Comparison of ENCODE assay signal across 15 cellular contexts in the genomic region with DNA sequence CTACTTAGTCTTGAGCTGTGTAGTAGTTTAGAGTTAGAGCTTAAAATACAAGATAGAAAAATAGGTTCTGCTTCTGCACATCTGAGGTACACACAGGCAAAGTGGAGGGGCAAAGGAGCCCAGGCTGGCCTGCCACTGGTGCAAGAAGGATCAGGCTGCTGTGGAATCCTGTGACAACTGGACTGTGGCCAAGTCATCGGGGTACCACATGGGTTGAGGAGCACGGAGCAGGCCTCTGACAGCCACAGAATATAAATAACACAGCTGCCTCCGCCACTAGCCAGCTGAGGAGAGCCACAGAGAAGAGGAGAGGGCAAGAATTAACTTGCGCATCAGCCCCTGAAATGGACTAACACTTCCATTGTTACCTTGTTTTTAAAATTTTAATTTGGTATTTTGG.
A peak's percentile ranks its signal among the peaks of the same experiment; 100 is the strongest.
DNase-seq lines count a peak whose midpoint lies in the region; ATAC-seq and TF ChIP-seq lines count a peak whose summit lies in the region.
"Had no signal": no experiment of that assay in that cellular context is flagged by ENCODE, and none has a peak within 500 bp of the region (broad histone marks: within the 10 kb centered on the region; RNA-seq: fewer than 3 reads in every experiment).

No MANE protein-coding gene starts in this region.

- DNase-seq in globus pallidus (ENCODE audit: low spot score) (peak; percentile 71), nephron progenitor cell (no peak), COR-L47 (lab: John Stamatoyannopoulos, UW) (no peak), testis (no peak), lower leg skin (ENCODE audit: low spot score in 2 of 2) (no peak), ovary (no peak)
- DNase-seq: activated CD4-positive, alpha-beta T cell treated with anti-CD3 and anti-CD28 coated beads, Interleukin-2, amount 50 U/mL, for 48 hours; activated T-cell treated with anti-CD3 and anti-CD28 coated beads, Interleukin-2, amount 50 U/mL, for 72 hours; cerebellar nuclear complex; DMS53; retina; stimulated activated CD4-positive, alpha-beta T cell treated with anti-CD3 and anti-CD28 coated beads, Interleukin-2, amount 100 ng/mL, for 48 hours; upper lobe of left lung had no signal

- no peak overlapping the region for H3K4me3 Mint-ChIP-seq in nephron progenitor cell
- H3K4me3 Mint-ChIP-seq: activated T-cell treated with anti-CD3 and anti-CD28 coated beads, Interleukin-2, amount 50 U/mL, for 72 hours had no signal

- TF ChIP-seq EP300 in ovary (IDR thresholded peaks at IDR 0.05) = no peak

- peak overlapping the region in 7 of 11 experiments; percentile 11 to 74 (median 56); a peak in 11 of 22 replicates for H3K4me2 ChIP-seq in BLaER1 treated with 17β-estradiol and CSF1 and Interleukin-3, amounts not matched to agents 10 nM and 100 nM

- H3K9ac ChIP-seq in BLaER1 treated with 17β-estradiol and CSF1 and Interleukin-3, amounts not matched to agents 10 nM and 100 nM = 0 out of 22 replicates have a peak overlapping the region, but pooled peaks of 1 of the 11 experiments have one; percentile 10

- 73 to 82% methylated on average over 4 of the region's 4 CpGs for WGBS in testis, 2 donors
- WGBS in lower leg skin, 2 donors = 44 to 61% methylated on average over 4 of the region's 4 CpGs
- WGBS in ovary, 3 donors = 61 to 73% (median 64%) methylated on average over 4 of the region's 4 CpGs

- no peak for TF ChIP-seq CTCF in nephron progenitor cell (IDR thresholded peaks at IDR 0.05)
- TF ChIP-seq CTCF in testis (IDR thresholded peaks at IDR 0.05) = no peak
- TF ChIP-seq CTCF in lower leg skin (IDR thresholded peaks at IDR 0.05) = no peak
- TF ChIP-seq CTCF in ovary (IDR thresholded peaks at IDR 0.05) = no peak

- H3K27me3 ChIP-seq in BLaER1 treated with 17β-estradiol and CSF1 and Interleukin-3, amounts not matched to agents 10 nM and 100 nM = no peaks in the 10 kb centered on the region
- H3K27me3 ChIP-seq in testis (no peaks in the 10 kb centered on the region), ovary (no peaks in the 10 kb centered on the region)
- H3K27me3 ChIP-seq: upper lobe of left lung had no signal

- no peaks in the 10 kb centered on the region for H3K36me3 ChIP-seq in BLaER1 treated with 17β-estradiol and CSF1 and Interleukin-3, amounts not matched to agents 10 nM and 100 nM
- no peaks in the 10 kb centered on the region for H3K36me3 ChIP-seq in testis (ENCODE audit: low read depth, missing control alignments)
- H3K36me3 ChIP-seq in ovary = no peaks in the 10 kb centered on the region
- H3K36me3 ChIP-seq: upper lobe of left lung had no signal

- no peaks in the 10 kb centered on the region for H3K36me3 Mint-ChIP-seq in nephron progenitor cell (ENCODE audit: low read depth)

- intact Hi-C loops in testis (cut with DNase I; ENCODE audit: low total_unique reads) = no loop called here
- intact Hi-C loops in lower leg skin (cut with DNase I; ENCODE audit: low total_unique reads) = no loop called here
- intact Hi-C loops in ovary (cut with DNase I) = no loop called here

- no peaks in the 10 kb centered on the region for H3K27me3 Mint-ChIP-seq in nephron progenitor cell (ENCODE audit: low read depth, poor library complexity)

- no peak overlapping the region for H3K4me3 ChIP-seq in BLaER1 treated with 17β-estradiol and CSF1 and Interleukin-3, amounts not matched to agents 10 nM and 100 nM
- H3K4me3 ChIP-seq in testis (no peak overlapping the region), lower leg skin (ENCODE audit: low read depth, poor library complexity, severe bottlenecking) (no peak overlapping the region), ovary (no peak overlapping the region)
- H3K4me3 ChIP-seq: upper lobe of left lung had no signal

- H4K20me1 ChIP-seq in BLaER1 treated with 17β-estradiol and CSF1 and Interleukin-3, amounts not matched to agents 10 nM and 100 nM = no peaks in the 10 kb centered on the region

- H3K4me1 Mint-ChIP-seq in nephron progenitor cell = peaks cover 18% of the 10 kb centered on the region

- no peaks in the 10 kb centered on the region for H3K9me3 Mint-ChIP-seq in nephron progenitor cell
- H3K9me3 Mint-ChIP-seq: activated T-cell treated with anti-CD3 and anti-CD28 coated beads, Interleukin-2, amount 50 U/mL, for 72 hours had no signal

- no peak for TF ChIP-seq POLR2A in testis (IDR thresholded peaks at IDR 0.05)
- no peak for TF ChIP-seq POLR2A in lower leg skin (IDR thresholded peaks at IDR 0.05)
- TF ChIP-seq POLR2A in ovary (IDR thresholded peaks at IDR 0.05) = no peak

- H3K4me1 ChIP-seq in BLaER1 treated with 17β-estradiol and CSF1 and Interleukin-3, amounts not matched to agents 10 nM and 100 nM = peaks cover 0 to 87% (median 24%) of the 10 kb centered on the region in 10 experiments; a peak in 14 of 20 replicates
- H3K4me1 ChIP-seq in testis = no peaks in the 10 kb centered on the region
- H3K4me1 ChIP-seq in ovary (ENCODE audit: insufficient read depth) = no peaks in the 10 kb centered on the region

- peak; percentile 44 for ATAC-seq in HG02885 (IDR thresholded peaks at IDR 0.05; ENCODE audit: poor library complexity, unreplicated experiment)
- ATAC-seq: activated T-cell treated with anti-CD3 and anti-CD28 coated beads, Interleukin-2, amount 50 U/mL, for 72 hours had no signal

- peak overlapping the region in 2 of 11 experiments; percentile 0 to 28; a peak in 5 of 22 replicates for H3K27ac ChIP-seq in BLaER1 treated with 17β-estradiol and CSF1 and Interleukin-3, amounts not matched to agents 10 nM and 100 nM
- H3K27ac ChIP-seq in testis (no peak overlapping the region), ovary (no peak overlapping the region)
- H3K27ac ChIP-seq: upper lobe of left lung had no signal

- H3K9me3 ChIP-seq in BLaER1 treated with 17β-estradiol and CSF1 and Interleukin-3, amounts not matched to agents 10 nM and 100 nM (replicated peaks in 1 of 11) = peaks cover 0 to 5% (median 0%) of the 10 kb centered on the region in 11 experiments; a peak in 1 of 22 replicates
- no peaks in the 10 kb centered on the region for H3K9me3 ChIP-seq in testis
- no peaks in the 10 kb centered on the region for H3K9me3 ChIP-seq in ovary
- H3K9me3 ChIP-seq: upper lobe of left lung had no signal

- H3K27ac Mint-ChIP-seq in nephron progenitor cell = peak overlapping the region; percentile 59
- H3K27ac Mint-ChIP-seq: activated T-cell treated with anti-CD3 and anti-CD28 coated beads, Interleukin-2, amount 50 U/mL, for 72 hours had no signal
